In the genomic region with DNA sequence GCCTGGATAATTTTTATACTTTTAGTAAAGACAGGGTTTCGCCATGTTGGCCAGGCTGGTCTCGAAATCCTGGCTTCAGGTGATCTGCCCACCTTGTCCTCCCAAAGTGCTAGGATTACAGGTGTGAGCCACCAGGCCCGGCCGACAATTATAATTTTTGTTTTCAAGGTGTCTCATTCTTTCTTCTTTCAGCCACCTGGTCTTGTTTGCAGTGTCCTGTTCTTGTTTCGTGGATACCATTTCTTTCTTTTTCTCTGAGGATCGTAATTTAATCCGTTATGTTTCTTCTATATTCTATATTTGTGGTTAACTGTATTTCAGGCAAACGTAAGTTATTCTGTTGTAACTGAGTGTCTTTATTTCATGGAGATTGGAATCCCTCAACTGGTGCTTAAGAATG, we compare ENCODE assay signal across 37 cellular contexts. TPM values are rescaled to one million over a fixed set of nuclear protein-coding genes. Genes with fewer than 3 reads are reported as not detected.
"Had no signal": no experiment of that assay in that cellular context is flagged by ENCODE, and none has a peak within 500 bp of the region (broad histone marks: within the 10 kb centered on the region; RNA-seq: fewer than 3 reads in every experiment).

No MANE protein-coding gene starts in this region.

- H3K4me1 Mint-ChIP-seq: activated naive CD4-positive, alpha-beta T cell treated with anti-CD3 and anti-CD28 coated beads, Interleukin-2, amount 10 ng/mL, durations not matched to agents 7 days and 5 days; activated naive CD8-positive, alpha-beta T cell treated with anti-CD3 and anti-CD28 coated beads, Interleukin-2, amount 50 U/mL, for 24 hours; activated T-helper 17 cell treated with anti-CD3 and anti-CD28 coated beads, Interleukin-2, amount 50 U/mL, for 72 hours; brain; central memory CD8-positive, alpha-beta T cell had no signal

- H3K4me1 ChIP-seq: adrenal gland, ascending aorta, body of pancreas, breast epithelium had no signal

- H3K27me3 Mint-ChIP-seq: activated naive CD4-positive, alpha-beta T cell treated with anti-CD3 and anti-CD28 coated beads, Interleukin-2, amount 50 U/mL, for 24 hours; activated naive CD8-positive, alpha-beta T cell treated with anti-CD3 and anti-CD28 coated beads, Interleukin-2, amount 10 ng/mL, durations not matched to agents 7 days and 5 days had no signal

- H3K27ac ChIP-seq: adrenal gland, ascending aorta, body of pancreas, brain microvascular endothelial cell, breast epithelium, cardiac muscle cell had no signal

- H3K9me3 ChIP-seq: adrenal gland, ascending aorta had no signal

- H3K36me3 Mint-ChIP-seq: activated naive CD4-positive, alpha-beta T cell treated with anti-CD3 and anti-CD28 coated beads, Interleukin-2, amount 10 ng/mL, durations not matched to agents 7 days and 5 days; activated naive CD4-positive, alpha-beta T cell treated with anti-CD3 and anti-CD28 coated beads, Interleukin-2, amount 50 U/mL, for 24 hours; activated naive CD4-positive, alpha-beta T cell treated with anti-CD3 and anti-CD28 coated beads, Interleukin-2, amount 50 U/mL, for 72 hours had no signal

- H3K27ac Mint-ChIP-seq: activated naive CD4-positive, alpha-beta T cell treated with anti-CD3 and anti-CD28 coated beads for 36 hours; activated naive CD4-positive, alpha-beta T cell treated with anti-CD3 and anti-CD28 coated beads, Interleukin-2, amount 10 ng/mL, durations not matched to agents 7 days and 5 days; activated naive CD4-positive, alpha-beta T cell treated with anti-CD3 and anti-CD28 coated beads, Interleukin-2, amount 50 U/mL, for 24 hours; activated naive CD4-positive, alpha-beta T cell treated with anti-CD3 and anti-CD28 coated beads, Interleukin-2, amount 50 U/mL, for 72 hours; activated naive CD8-positive, alpha-beta T cell treated with anti-CD3 and anti-CD28 coated beads, Interleukin-2, amount 10 ng/mL, durations not matched to agents 7 days and 5 days; activated naive CD8-positive, alpha-beta T cell treated with anti-CD3 and anti-CD28 coated beads, Interleukin-2, amount 50 U/mL, for 24 hours; activated T-cell treated with anti-CD3 and anti-CD28 coated beads, Interleukin-2, amount 50 U/mL, for 24 hours; activated T-cell treated with anti-CD3 and anti-CD28 coated beads, Interleukin-2, amount 50 U/mL, for 72 hours; activated T-helper 1 cell treated with anti-CD3 and anti-CD28 coated beads, Interleukin-12 subunit alpha, Interleukin-12 subunit beta, Interleukin-2, Interleukin-4 antibody, amounts not matched to agents 30 ng/mL and 10 ng/mL and 1 ng/mL, durations not matched to agents 14 hours and 24 hours and 36 hours; activated T-helper 17 cell treated with anti-CD3 and anti-CD28 coated beads, Interleukin-2, amount 50 U/mL, for 72 hours; activated T-helper 2 cell treated with anti-CD3 and anti-CD28 coated beads, Interferon-gamma antibody, Interleukin-2, Interleukin-4, amounts not matched to agents 10 μg/mL and 5 μg/mL and 100 μg/mL, durations not matched to agents 14 hours and 24 hours and 36 hours; brain had no signal

- H3K36me3 ChIP-seq: adrenal gland, breast epithelium, cardiac muscle cell had no signal

- DNase-seq: activated effector memory CD4-positive, alpha-beta T cell treated with anti-CD3 and anti-CD28 coated beads, Interleukin-2, amount 50 U/mL, for 16 hours; activated effector memory CD4-positive, alpha-beta T cell treated with Interleukin-2 at 50 U/mL for 16 hours; activated gamma-delta T cell; activated gamma-delta T cell treated with Interleukin-2 at 50 U/mL for 16 hours; activated naive CD4-positive, alpha-beta T cell; activated naive CD4-positive, alpha-beta T cell treated with anti-CD3 and anti-CD28 coated beads for 36 hours; activated naive CD4-positive, alpha-beta T cell treated with anti-CD3 and anti-CD28 coated beads, Interleukin-2, amount 10 ng/mL, durations not matched to agents 7 days and 5 days; activated naive CD4-positive, alpha-beta T cell treated with anti-CD3 and anti-CD28 coated beads, Interleukin-2, amount 50 U/mL, for 16 hours; activated naive CD4-positive, alpha-beta T cell treated with Interleukin-2 at 50 U/mL for 16 hours; activated naive CD8-positive, alpha-beta T cell treated with anti-CD3 and anti-CD28 coated beads, Interleukin-2, amount 10 ng/mL, durations not matched to agents 7 days and 5 days; activated naive CD8-positive, alpha-beta T cell treated with anti-CD3 and anti-CD28 coated beads, Interleukin-2, amount 50 U/mL, for 24 hours; activated T-cell treated with anti-CD3 and anti-CD28 coated beads, Interleukin-2, amount 50 U/mL, for 1 hour; activated T-cell treated with anti-CD3 and anti-CD28 coated beads, Interleukin-2, amount 50 U/mL, for 24 hours; activated T-cell treated with anti-CD3 and anti-CD28 coated beads, Interleukin-2, amount 50 U/mL, for 4 hours; activated T-cell treated with anti-CD3 and anti-CD28 coated beads, Interleukin-2, amount 50 U/mL, for 72 hours; adrenal gland; amniotic stem cell; amygdala; anterior cingulate cortex; aorta; body of pancreas; brain microvascular endothelial cell; caudate nucleus; central memory CD4-positive, alpha-beta T cell; cerebellar nuclear complex had no signal

- H3K9me3 Mint-ChIP-seq: activated naive CD4-positive, alpha-beta T cell treated with anti-CD3 and anti-CD28 coated beads for 36 hours; activated naive CD4-positive, alpha-beta T cell treated with anti-CD3 and anti-CD28 coated beads, Interleukin-2, amount 10 ng/mL, durations not matched to agents 7 days and 5 days; activated naive CD4-positive, alpha-beta T cell treated with anti-CD3 and anti-CD28 coated beads, Interleukin-2, amount 50 U/mL, for 24 hours; activated naive CD8-positive, alpha-beta T cell treated with anti-CD3 and anti-CD28 coated beads, Interleukin-2, amount 50 U/mL, for 24 hours; activated T-cell treated with anti-CD3 and anti-CD28 coated beads, Interleukin-2, amount 50 U/mL, for 24 hours; activated T-cell treated with anti-CD3 and anti-CD28 coated beads, Interleukin-2, amount 50 U/mL, for 4 hours; activated T-helper 17 cell treated with anti-CD3 and anti-CD28 coated beads, Interleukin-2, amount 50 U/mL, for 72 hours; activated T-helper 2 cell treated with anti-CD3 and anti-CD28 coated beads, Interferon-gamma antibody, Interleukin-2, Interleukin-4, amounts not matched to agents 10 μg/mL and 5 μg/mL and 100 μg/mL, durations not matched to agents 14 hours and 24 hours and 36 hours; central memory CD8-positive, alpha-beta T cell had no signal

- H3K4me3 Mint-ChIP-seq: activated naive CD4-positive, alpha-beta T cell treated with anti-CD3 and anti-CD28 coated beads for 36 hours; activated naive CD4-positive, alpha-beta T cell treated with anti-CD3 and anti-CD28 coated beads, Interleukin-2, amount 10 ng/mL, durations not matched to agents 7 days and 5 days; activated naive CD4-positive, alpha-beta T cell treated with anti-CD3 and anti-CD28 coated beads, Interleukin-2, amount 50 U/mL, for 24 hours; activated naive CD8-positive, alpha-beta T cell treated with anti-CD3 and anti-CD28 coated beads, Interleukin-2, amount 10 ng/mL, durations not matched to agents 7 days and 5 days; activated naive CD8-positive, alpha-beta T cell treated with anti-CD3 and anti-CD28 coated beads, Interleukin-2, amount 50 U/mL, for 24 hours; activated T-cell treated with anti-CD3 and anti-CD28 coated beads, Interleukin-2, amount 50 U/mL, for 24 hours; activated T-cell treated with anti-CD3 and anti-CD28 coated beads, Interleukin-2, amount 50 U/mL, for 4 hours; activated T-cell treated with anti-CD3 and anti-CD28 coated beads, Interleukin-2, amount 50 U/mL, for 72 hours; activated T-helper 1 cell treated with anti-CD3 and anti-CD28 coated beads, Interleukin-12 subunit alpha, Interleukin-12 subunit beta, Interleukin-2, Interleukin-4 antibody, amounts not matched to agents 30 ng/mL and 10 ng/mL and 1 ng/mL, durations not matched to agents 14 hours and 24 hours and 36 hours; activated T-helper 17 cell treated with anti-CD3 and anti-CD28 coated beads, Interleukin-2, amount 50 U/mL, for 72 hours; brain; central memory CD8-positive, alpha-beta T cell had no signal

- H3K4me3 ChIP-seq: adrenal gland, ascending aorta, body of pancreas, breast epithelium, cardiac muscle cell had no signal

RNA-seq across cellular contexts. Expression of a gene that starts 51.6 kb away (rescaled TPM):
- total RNA-seq: activated naive CD4-positive, alpha-beta T cell treated with anti-CD3 and anti-CD28 coated beads for 36 hours; activated naive CD4-positive, alpha-beta T cell treated with anti-CD3 and anti-CD28 coated beads, Interleukin-2, amount 50 U/mL, for 72 hours; activated T-cell treated with anti-CD3 and anti-CD28 coated beads, Interleukin-2, amount 50 U/mL, for 4 hours; activated T-helper 1 cell treated with anti-CD3 and anti-CD28 coated beads, Interleukin-12 subunit alpha, Interleukin-12 subunit beta, Interleukin-2, Interleukin-4 antibody, amounts not matched to agents 30 ng/mL and 10 ng/mL and 1 ng/mL, durations not matched to agents 14 hours and 24 hours and 36 hours; activated T-helper 17 cell treated with anti-CD3 and anti-CD28 coated beads, Interleukin-2, amount 50 U/mL, for 72 hours; activated T-helper 2 cell treated with anti-CD3 and anti-CD28 coated beads, Interferon-gamma antibody, Interleukin-2, Interleukin-4, amounts not matched to agents 10 μg/mL and 5 μg/mL and 100 μg/mL, durations not matched to agents 14 hours and 24 hours and 36 hours; ascending aorta; body of pancreas; bronchial epithelial cell; cardiac muscle cell; cardiac septum had no signal
